ENCODE assay signal across 14 cellular contexts in the genomic region with DNA sequence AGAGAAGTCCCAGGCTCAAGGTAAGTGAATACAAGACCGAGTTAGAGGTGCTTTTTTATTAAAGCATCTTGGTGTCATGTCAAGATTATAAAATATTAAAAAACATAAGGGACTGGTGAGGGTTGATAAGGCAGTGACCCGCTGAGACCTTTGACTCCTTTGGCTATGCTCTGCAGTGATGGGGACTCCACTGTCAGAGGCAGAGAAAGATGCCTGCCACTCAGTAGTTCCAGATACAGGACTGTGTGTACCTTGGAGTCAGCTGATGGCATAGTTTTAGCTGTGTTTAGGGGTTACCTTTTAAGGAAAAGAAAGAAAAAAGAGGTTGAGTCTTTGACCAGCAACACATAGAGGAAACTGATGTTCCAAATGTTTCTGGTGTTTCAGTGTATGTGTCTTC. TPM values are rescaled to one million over a fixed set of nuclear protein-coding genes. Genes with fewer than 3 reads are reported as not detected.
"Had no signal": no experiment of that assay in that cellular context is flagged by ENCODE, and none has a peak within 500 bp of the region (broad histone marks: within the 10 kb centered on the region; RNA-seq: fewer than 3 reads in every experiment).

No MANE protein-coding gene starts in this region.

- H3K27me3 ChIP-seq: body of pancreas, colonic mucosa, gastroesophageal sphincter, ovary, transverse colon, vagina had no signal

- H3K4me3 ChIP-seq: body of pancreas, colonic mucosa, gastroesophageal sphincter, ovary, transverse colon, vagina had no signal

- H3K36me3 ChIP-seq: ovary had no signal

- H3K4me1 ChIP-seq: body of pancreas, colonic mucosa, gastroesophageal sphincter, transverse colon, vagina had no signal

- H3K9me3 ChIP-seq: body of pancreas, colonic mucosa, gastroesophageal sphincter, ovary, transverse colon, vagina had no signal

- ATAC-seq: body of pancreas, gastroesophageal sphincter had no signal

- H3K27ac ChIP-seq: body of pancreas, colonic mucosa, gastroesophageal sphincter, ovary, transverse colon, vagina had no signal

- DNase-seq: activated CD4-positive, CD25-positive, alpha-beta regulatory T cell treated with anti-CD3 and anti-CD28 coated beads, Interleukin-2, amount 50 U/mL, for 72 hours; activated gamma-delta T cell; amygdala; body of pancreas; colonic mucosa; mammary epithelial cell; ovary; stimulated activated CD4-positive, alpha-beta T cell treated with anti-CD3 and anti-CD28 coated beads, Interleukin-1b, Interleukin-23, amount 100 ng/mL, for 48 hours; substantia nigra; transverse colon had no signal

RNA-seq across cellular contexts. Expression of gene SHISA8, which starts 40.8 kb away (rescaled TPM):
- total RNA-seq: body of pancreas, colonic mucosa, gastroesophageal sphincter, mammary epithelial cell, pulmonary artery endothelial cell, SK-MEL-5, vagina had no signal

RNA-seq across cellular contexts. Expression of gene TNFRSF13C, which starts 52.5 kb away (rescaled TPM):
- total RNA-seq: body of pancreas, vagina had no signal
